Comparison of ENCODE assay signal across 1 cellular context in the genomic region with DNA sequence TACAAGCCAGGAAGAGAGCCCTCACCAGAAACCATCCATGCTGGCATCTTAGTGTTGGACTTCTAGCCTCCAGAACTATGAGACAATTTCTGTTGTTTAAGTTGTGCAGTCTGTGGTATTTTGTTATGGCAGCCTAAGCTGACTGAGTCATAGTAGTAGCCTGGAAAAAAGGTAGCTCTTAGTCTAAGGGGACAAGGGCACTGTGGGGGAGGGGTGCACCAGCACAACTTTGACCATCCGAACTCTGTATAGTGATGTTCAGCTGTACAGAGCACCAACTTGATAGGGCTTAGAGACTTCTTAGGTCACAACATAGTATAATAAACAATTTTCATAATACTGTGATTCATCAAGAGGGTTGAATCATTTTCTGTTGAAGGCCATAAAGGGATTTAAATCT.
TF ChIP-seq lines count a peak whose summit lies in the region.

No MANE protein-coding gene starts in this region.

TF ChIP-seq in WTC11, 78 proteins besides CTCF, POLR2A, EP300 and RAD21 (continued from another document):
- TF ChIP-seq, protein P1, sequence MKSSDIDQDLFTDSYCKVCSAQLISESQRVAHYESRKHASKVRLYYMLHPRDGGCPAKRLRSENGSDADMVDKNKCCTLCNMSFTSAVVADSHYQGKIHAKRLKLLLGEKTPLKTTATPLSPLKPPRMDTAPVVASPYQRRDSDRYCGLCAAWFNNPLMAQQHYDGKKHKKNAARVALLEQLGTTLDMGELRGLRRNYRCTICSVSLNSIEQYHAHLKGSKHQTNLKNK (CRISPR knock-in tag; IDR thresholded peaks at IDR 0.05), result no peak
- TF ChIP-seq PRRX2 (CRISPR knock-in tag; IDR thresholded peaks at IDR 0.05), result no peak
- TF ChIP-seq IRF2 (CRISPR knock-in tag; IDR thresholded peaks at IDR 0.05; ENCODE audit: borderline replicate concordance, low read depth), result no peak
- TF ChIP-seq, protein P2, sequence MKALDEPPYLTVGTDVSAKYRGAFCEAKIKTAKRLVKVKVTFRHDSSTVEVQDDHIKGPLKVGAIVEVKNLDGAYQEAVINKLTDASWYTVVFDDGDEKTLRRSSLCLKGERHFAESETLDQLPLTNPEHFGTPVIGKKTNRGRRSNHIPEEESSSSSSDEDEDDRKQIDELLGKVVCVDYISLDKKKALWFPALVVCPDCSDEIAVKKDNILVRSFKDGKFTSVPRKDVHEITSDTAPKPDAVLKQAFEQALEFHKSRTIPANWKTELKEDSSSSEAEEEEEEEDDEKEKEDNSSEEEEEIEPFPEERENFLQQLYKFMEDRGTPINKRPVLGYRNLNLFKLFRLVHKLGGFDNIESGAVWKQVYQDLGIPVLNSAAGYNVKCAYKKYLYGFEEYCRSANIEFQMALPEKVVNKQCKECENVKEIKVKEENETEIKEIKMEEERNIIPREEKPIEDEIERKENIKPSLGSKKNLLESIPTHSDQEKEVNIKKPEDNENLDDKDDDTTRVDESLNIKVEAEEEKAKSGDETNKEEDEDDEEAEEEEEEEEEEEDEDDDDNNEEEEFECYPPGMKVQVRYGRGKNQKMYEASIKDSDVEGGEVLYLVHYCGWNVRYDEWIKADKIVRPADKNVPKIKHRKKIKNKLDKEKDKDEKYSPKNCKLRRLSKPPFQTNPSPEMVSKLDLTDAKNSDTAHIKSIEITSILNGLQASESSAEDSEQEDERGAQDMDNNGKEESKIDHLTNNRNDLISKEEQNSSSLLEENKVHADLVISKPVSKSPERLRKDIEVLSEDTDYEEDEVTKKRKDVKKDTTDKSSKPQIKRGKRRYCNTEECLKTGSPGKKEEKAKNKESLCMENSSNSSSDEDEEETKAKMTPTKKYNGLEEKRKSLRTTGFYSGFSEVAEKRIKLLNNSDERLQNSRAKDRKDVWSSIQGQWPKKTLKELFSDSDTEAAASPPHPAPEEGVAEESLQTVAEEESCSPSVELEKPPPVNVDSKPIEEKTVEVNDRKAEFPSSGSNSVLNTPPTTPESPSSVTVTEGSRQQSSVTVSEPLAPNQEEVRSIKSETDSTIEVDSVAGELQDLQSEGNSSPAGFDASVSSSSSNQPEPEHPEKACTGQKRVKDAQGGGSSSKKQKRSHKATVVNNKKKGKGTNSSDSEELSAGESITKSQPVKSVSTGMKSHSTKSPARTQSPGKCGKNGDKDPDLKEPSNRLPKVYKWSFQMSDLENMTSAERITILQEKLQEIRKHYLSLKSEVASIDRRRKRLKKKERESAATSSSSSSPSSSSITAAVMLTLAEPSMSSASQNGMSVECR (CRISPR knock-in tag; IDR thresholded peaks at IDR 0.05; ENCODE audit: borderline replicate concordance), result no peak
- no peak for TF ChIP-seq CREB1 (CRISPR knock-in tag; IDR thresholded peaks at IDR 0.05)
- no peak for TF ChIP-seq MLX (CRISPR knock-in tag; IDR thresholded peaks at IDR 0.05)
- no peak for TF ChIP-seq ATF2 (CRISPR knock-in tag; IDR thresholded peaks at IDR 0.05; ENCODE audit: borderline replicate concordance, low read depth)
- no peak for TF ChIP-seq ZNF138 (CRISPR knock-in tag; conservative IDR thresholded peaks at IDR 0.05)
- no peak for TF ChIP-seq JUN (CRISPR knock-in tag; IDR thresholded peaks at IDR 0.05)
- TF ChIP-seq RORB (CRISPR knock-in tag; IDR thresholded peaks at IDR 0.05), result no peak
- no peak for TF ChIP-seq ZBTB21 (CRISPR knock-in tag; IDR thresholded peaks at IDR 0.05; ENCODE audit: borderline replicate concordance)
- no peak for TF ChIP-seq RELA (CRISPR knock-in tag; IDR thresholded peaks at IDR 0.05; ENCODE audit: borderline replicate concordance)
- TF ChIP-seq, protein P3, sequence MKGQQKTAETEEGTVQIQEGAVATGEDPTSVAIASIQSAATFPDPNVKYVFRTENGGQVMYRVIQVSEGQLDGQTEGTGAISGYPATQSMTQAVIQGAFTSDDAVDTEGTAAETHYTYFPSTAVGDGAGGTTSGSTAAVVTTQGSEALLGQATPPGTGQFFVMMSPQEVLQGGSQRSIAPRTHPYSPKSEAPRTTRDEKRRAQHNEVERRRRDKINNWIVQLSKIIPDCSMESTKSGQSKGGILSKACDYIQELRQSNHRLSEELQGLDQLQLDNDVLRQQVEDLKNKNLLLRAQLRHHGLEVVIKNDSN (CRISPR knock-in tag; IDR thresholded peaks at IDR 0.05), result no peak
- no peak for TF ChIP-seq IRF1 (CRISPR knock-in tag; IDR thresholded peaks at IDR 0.05)
TF ChIP-seq in WTC11: peak in this region for 0.
